In genomic region chr14:94026173-94026885, GRCh38 we compare ENCODE assay signal across 8 cellular contexts. TPM values are rescaled to one million over a fixed set of nuclear protein-coding genes. Genes with fewer than 3 reads are reported as not detected.
A peak's percentile ranks its signal among the peaks of the same experiment; 100 is the strongest.
DNase-seq lines count a peak whose midpoint lies in the region; ATAC-seq and TF ChIP-seq lines count a peak whose summit lies in the region.

OTUB2 (plus strand) TSS chr14:94026340; CDS start chr14:94026538, 198 bp downstream.

- no peaks in the 10 kb centered on the region for H3K36me3 ChIP-seq in BLaER1
- no peaks in the 10 kb centered on the region for H3K36me3 ChIP-seq in liver (ENCODE audit: control insufficient read depth in 4 of 4, insufficient read depth in 3 of 4, low read depth in 1 of 4, low read length in 3 of 4)

- WGBS in liver = 2% methylated on average over 74 of the region's 74 CpGs

- peak; percentile 99 for DNase-seq in NCI-H748 (lab: John Stamatoyannopoulos, UW; ENCODE audit: unreplicated experiment)
- peak; percentile 95 to 96 for DNase-seq in activated CD4-positive, alpha-beta T cell treated with anti-CD3 and anti-CD28 coated beads, Interleukin-2, amount 50 U/mL, for 4 hours
- DNase-seq in dorsolateral prefrontal cortex = peak; percentile 95 to 99 (median 98)
- peak; percentile 95 to 96 for DNase-seq in stimulated activated CD4-positive, alpha-beta T cell treated with anti-CD3 and anti-CD28 coated beads, Interleukin-2, amount 100 ng/mL, for 48 hours

- intact Hi-C loops in dorsolateral prefrontal cortex (cut with DNase I) = no loop called here

- no peaks in the 10 kb centered on the region; the same call in 1 of the 2 replicates for H4K20me1 ChIP-seq in BLaER1

- TF ChIP-seq CTCF in dorsolateral prefrontal cortex (IDR thresholded peaks at IDR 0.05 in 54 of 56, conservative IDR thresholded peaks at IDR 0.05 in 2 of 56; ENCODE audit: low read depth in 1 of 56, partially characterized antibody in 56 of 56) (peak in 7 of 56 donors; percentile 17 to 40 (median 27)), liver (IDR thresholded peaks at IDR 0.05; ENCODE audit: low read depth, low read length, missing input control) (no peak)

- peak within 1 kb of the TSS; percentile 79 for H3K4me2 ChIP-seq in BLaER1

- H3K4me3 ChIP-seq in BLaER1 (peak within 1 kb of the TSS; percentile 66), dorsolateral prefrontal cortex (peak within 1 kb of the TSS; percentile 43 to 83 (median 74)), liver (ENCODE audit: low read depth in 1 of 3, low read length in 3 of 3) (peak within 1 kb of the TSS in 2 of 3 donors; percentile 47 to 74)

- H3K27me3 ChIP-seq in BLaER1 (no peaks in the 10 kb centered on the region), dorsolateral prefrontal cortex (no peaks in the 10 kb centered on the region), liver (ENCODE audit: control insufficient read depth in 4 of 4, insufficient read depth in 4 of 4, low read length in 3 of 4) (no peaks in the 10 kb centered on the region)

- H3K27ac ChIP-seq in BLaER1 = no peak within 1 kb of the TSS
- H3K27ac ChIP-seq in dorsolateral prefrontal cortex = peak within 1 kb of the TSS in 4 of 59 donors; percentile 31 to 68 (median 58)
- no peak within 1 kb of the TSS for H3K27ac ChIP-seq in liver (ENCODE audit: low read depth in 1 of 2, low read length in 2 of 2)

- peak; percentile 100 for ATAC-seq in GM19397 (IDR thresholded peaks at IDR 0.05; ENCODE audit: unreplicated experiment)
- peak; percentile 97 for ATAC-seq in HG03558 (IDR thresholded peaks at IDR 0.05; ENCODE audit: extremely low read depth, unreplicated experiment)

- peaks cover 49% of the 10 kb centered on the region for H3K4me1 ChIP-seq in BLaER1
- peaks cover 2 to 19% (median 8%) of the 10 kb centered on the region in 4 donors for H3K4me1 ChIP-seq in liver (ENCODE audit: control insufficient read depth in 4 of 4, insufficient read depth in 4 of 4, low read length in 3 of 4)

- H3K9me3 ChIP-seq in BLaER1 = no peaks in the 10 kb centered on the region
- no peaks in the 10 kb centered on the region for H3K9me3 ChIP-seq in liver (ENCODE audit: control insufficient read depth in 4 of 4, low read length in 3 of 4)

- H3K9ac ChIP-seq in BLaER1 = peak within 1 kb of the TSS; percentile 58; the same call in 1 of the 2 replicates
- no peak within 1 kb of the TSS for H3K9ac ChIP-seq in liver (ENCODE audit: low read depth in 1 of 2, low read length in 2 of 2)

- no peak for TF ChIP-seq RAD21 in liver (IDR thresholded peaks at IDR 0.05)

TF ChIP-seq in liver, 16 proteins besides CTCF, POLR2A, EP300 and RAD21:
- TF ChIP-seq SP1 (IDR thresholded peaks at IDR 0.05) = peak; percentile 91
- TF ChIP-seq MAX (IDR thresholded peaks at IDR 0.05) = peak; percentile 68
- no peak for TF ChIP-seq REST (IDR thresholded peaks at IDR 0.05)
- peak in 1 of 2 donors; percentile 15 for TF ChIP-seq RXRA (IDR thresholded peaks at IDR 0.05)

RNA-seq across cellular contexts. Expression of gene OTUB2, which starts in this region (rescaled TPM):
- total RNA-seq in dorsolateral prefrontal cortex (1 to 10 TPM in 117 of 120 experiments, under 1 TPM in 3; 0.49 to 4.7 (median 2.3) TPM), liver (under 1 TPM; 0.28 to 0.92 TPM)
- polyA plus RNA-seq in liver = under 1 TPM; 0.62 to 0.64 TPM
